ENCODE assay signal across 8 cellular contexts in genomic region chr2:238203104-238203972, GRCh38. TPM values are rescaled to one million over a fixed set of nuclear protein-coding genes. Genes with fewer than 3 reads are reported as not detected.
A peak's percentile ranks its signal among the peaks of the same experiment; 100 is the strongest.
DNase-seq lines count a peak whose midpoint lies in the region; ATAC-seq and FAIRE-seq lines count a peak whose summit lies in the region.

TSS of gene ILKAP (minus strand) at chr2:238203695. CDS start at chr2:238203553, 142 bp downstream.

- peak; percentile 97 for ATAC-seq in GM18498 (IDR thresholded peaks at IDR 0.05; ENCODE audit: unreplicated experiment)
- peak; percentile 92 for ATAC-seq in HG02870 (IDR thresholded peaks at IDR 0.05; ENCODE audit: unreplicated experiment)
- ATAC-seq in left ventricle myocardium superior: peak; percentile 99

- intact Hi-C loops in left ventricle myocardium superior (cut with micrococcal nuclease): no loop called here

- DNase-seq in NCI-H1694 treated with DMSO at 0.1 percent for 48 hours (lab: John Stamatoyannopoulos, UW) (peak; percentile 70), T-helper 2 cell (peak; percentile 83 to 92 (median 88)), amygdala (lab: John Stamatoyannopoulos, UW) (peak in 55 of 56 donors; percentile 40 to 91 (median 76)), left ventricle myocardium superior (peak; percentile 95), pulmonary artery endothelial cell (ENCODE audit: low read depth, low spot score) (no peak), urothelium cell line (ENCODE audit: low spot score) (peak; percentile 100)

- no peak for FAIRE-seq in urothelium cell line (lab: Jason Lieb, UNC)

RNA-seq across cellular contexts. Expression of gene ILKAP, which starts in this region (rescaled TPM):
- total RNA-seq in left ventricle myocardium superior (26.7 TPM), pulmonary artery endothelial cell (19.1 and 26.7 TPM in 2 replicates)
